ENCODE assay signal across 8 cellular contexts in genomic region chr15:48352474-48353072, GRCh38. TPM values are rescaled to one million over a fixed set of nuclear protein-coding genes. Genes with fewer than 3 reads are reported as not detected.
DNase-seq lines count a peak whose midpoint lies in the region; ATAC-seq, FAIRE-seq and TF ChIP-seq lines count a peak whose summit lies in the region.

No MANE protein-coding gene starts in this region.

- H3K9me3 Mint-ChIP-seq in naive B cell = no peaks in the 10 kb centered on the region

- H3K9me3 ChIP-seq in endothelial cell of umbilical vein (replicated peaks; ENCODE audit: control insufficient read depth, insufficient read depth, low read length) (no peaks in the 10 kb centered on the region), testis (no peaks in the 10 kb centered on the region)

- no peaks in the 10 kb centered on the region for H3K4me1 ChIP-seq in endothelial cell of umbilical vein (ENCODE audit: control insufficient read depth, extremely low read depth, insufficient read depth, low read length)
- no peaks in the 10 kb centered on the region for H3K4me1 ChIP-seq in testis

- H3K79me2 ChIP-seq in endothelial cell of umbilical vein (ENCODE audit: control insufficient read depth, insufficient read depth, low read length) = no peaks in the 10 kb centered on the region

- H3K4me3 ChIP-seq in AG10803 (ENCODE audit: low read length) = no peak overlapping the region
- no peak overlapping the region for H3K4me3 ChIP-seq in endothelial cell of umbilical vein (replicated peaks in 1 of 3; ENCODE audit: insufficient read depth in 1 of 3, low read depth in 1 of 3, low read length in 3 of 3)
- no peak overlapping the region for H3K4me3 ChIP-seq in testis

- POLR2A ChIA-PET in endothelial cell of umbilical vein (lab: Charles Lee) = no interaction called here

- no peaks in the 10 kb centered on the region for H4K20me1 ChIP-seq in endothelial cell of umbilical vein (replicated peaks; ENCODE audit: control insufficient read depth, extremely low read depth, insufficient read depth, low read length)

- intact Hi-C loops in endothelial cell of umbilical vein (cut with micrococcal nuclease) = loop anchor here (1.0 to 10.0 kb wide), 3 partner anchors 692 to 1168 kb away; partner anchors contain the start of gene SECISBP2L
- intact Hi-C loops in testis (cut with DNase I; ENCODE audit: low total_unique reads) = no loop called here

- peak; percentile 97 for ATAC-seq in GM18868 (IDR thresholded peaks at IDR 0.05; ENCODE audit: unreplicated experiment)
- peak; percentile 58 for ATAC-seq in HG03457 (IDR thresholded peaks at IDR 0.05; ENCODE audit: unreplicated experiment)
- ATAC-seq in naive B cell (ENCODE audit: low read depth in 2 of 2) = peak; percentile 71

- peak overlapping the region; percentile 61 for H3K4me2 ChIP-seq in endothelial cell of umbilical vein (ENCODE audit: insufficient read depth, low read length)

- CTCF ChIA-PET in endothelial cell of umbilical vein (lab: Charles Lee) = interaction anchor here (0.6 to 3.3 kb wide), 26 partner anchors 12 to 1793 kb away, joined by 3 to 32 read pairs (median 4); partner anchors contain the start of gene CEP152

- no peaks in the 10 kb centered on the region for H3K9me1 ChIP-seq in endothelial cell of umbilical vein (replicated peaks; ENCODE audit: control insufficient read depth, extremely low read depth, insufficient read depth, low read length)

- WGBS in testis, 2 donors = 11 to 12% methylated on average over 6 of the region's 6 CpGs

- no peaks in the 10 kb centered on the region for H3K27me3 Mint-ChIP-seq in naive B cell

- H3K27ac Mint-ChIP-seq in naive B cell = no peak overlapping the region

- dilution Hi-C loops in endothelial cell of umbilical vein (cut with MboI; ENCODE audit: extremely low pct_ligation_motif_present, low sequenced_read_pairs) = no loop called here

- no peaks in the 10 kb centered on the region for H3K36me3 Mint-ChIP-seq in naive B cell

- no peak for TF ChIP-seq POLR2A in endothelial cell of umbilical vein (IDR thresholded peaks at IDR 0.05; ENCODE audit: low read depth, low read length)
- no peak for TF ChIP-seq POLR2A in testis (IDR thresholded peaks at IDR 0.05)

- no peak overlapping the region for H3K9ac ChIP-seq in endothelial cell of umbilical vein (replicated peaks; ENCODE audit: extremely low read depth, insufficient read depth, low read length)

- H3K27me3 ChIP-seq in endothelial cell of umbilical vein (ENCODE audit: control insufficient read depth in 2 of 2, insufficient read depth in 2 of 2, low read length in 2 of 2) (no peaks in the 10 kb centered on the region), testis (no peaks in the 10 kb centered on the region)

- H3K27ac ChIP-seq in endothelial cell of umbilical vein (ENCODE audit: insufficient read depth, low read depth, low read length) = no peak overlapping the region
- H3K27ac ChIP-seq in testis = no peak overlapping the region

- BruUV-seq in endothelial cell of umbilical vein (replicated peaks; lab: Mats Ljungman, UMichigan) = no TSS peak

- peaks cover 0 to 4% (median 0%) of the 10 kb centered on the region in 3 donors for H3K4me1 Mint-ChIP-seq in naive B cell

- DNase-seq in AG10803 (ENCODE audit: low read depth) (peak; percentile 66), NCI-H748 (lab: John Stamatoyannopoulos, UW; ENCODE audit: unreplicated experiment) (peak; percentile 74), endothelial cell of umbilical vein (ENCODE audit: low read depth, low spot score) (peak; percentile 67), naive B cell (peak; percentile 38), testis (peak; percentile 77)
- DNase-seq in activated CD4-positive, alpha-beta T cell treated with anti-CD3 and anti-CD28 coated beads, Interleukin-2, amount 50 U/mL, for 4 hours = peak; percentile 26 to 37

- H3K4me3 Mint-ChIP-seq in naive B cell = no peak overlapping the region

- no peak overlapping the region for H2AFZ ChIP-seq in endothelial cell of umbilical vein (ENCODE audit: low read depth, low read length)

- TF ChIP-seq CTCF in AG10803 (conservative IDR thresholded peaks at IDR 0.05; ENCODE audit: low read length) (peak; percentile 76), endothelial cell of umbilical vein (IDR thresholded peaks at IDR 0.05; ENCODE audit: extremely low read depth in 1 of 2, insufficient read depth in 1 of 2, low read depth in 1 of 2, low read length in 2 of 2) (peak; percentile 68 to 69), testis (IDR thresholded peaks at IDR 0.05) (peak; percentile 59 to 74 (median 64))

- FAIRE-seq in endothelial cell of umbilical vein (lab: Jason Lieb, UNC) = peak; percentile 86

- H3K36me3 ChIP-seq in endothelial cell of umbilical vein (ENCODE audit: control insufficient read depth in 2 of 2, extremely low read depth in 1 of 2, insufficient read depth in 2 of 2, low read length in 2 of 2) (no peaks in the 10 kb centered on the region), testis (ENCODE audit: low read depth, missing control alignments) (no peaks in the 10 kb centered on the region)

TF ChIP-seq in endothelial cell of umbilical vein, 7 proteins besides CTCF, POLR2A, EP300 and RAD21:
- TF ChIP-seq FOS (IDR thresholded peaks at IDR 0.05; ENCODE audit: borderline replicate concordance, insufficient read depth, low read length) (no peak), JUN (IDR thresholded peaks at IDR 0.05; ENCODE audit: borderline replicate concordance, insufficient read depth, insufficient read length, low read depth) (no peak), GATA2 (IDR thresholded peaks at IDR 0.05; ENCODE audit: insufficient read depth, insufficient read length, low read depth, low read length) (no peak), EZH2 (IDR thresholded peaks at IDR 0.05; ENCODE audit: borderline replicate concordance, low read depth, low read length, severe bottlenecking) (no peak), MAX (IDR thresholded peaks at IDR 0.05; ENCODE audit: insufficient read depth, insufficient read length) (no peak), MYC (IDR thresholded peaks at IDR 0.05; ENCODE audit: low read depth, low read length) (no peak), POLR2AphosphoS5 (IDR thresholded peaks at IDR 0.05; ENCODE audit: insufficient read depth, low read depth, low read length) (no peak)

RNA-seq across cellular contexts. Expression of gene DUT, which starts 21.3 kb away (rescaled TPM):
- total RNA-seq in endothelial cell of umbilical vein (127 and 135 TPM in 2 replicates), testis (10 to 100 TPM; 76.1 to 95.4 TPM)
- polyA plus RNA-seq in endothelial cell of umbilical vein (48.1 and 59.9 TPM in 2 replicates), naive B cell (ENCODE audit: low read depth in 6 of 6) (100 to 1,000 TPM; 106 to 117 (median 112) TPM), testis (ENCODE audit: insufficient read depth, low read depth, low replicate concordance) (72.9 TPM)
- polyA plus RNA-seq in endothelial cell of umbilical vein (2011; cell fraction: cytosol; rRNA removed) = 56.7 and 58.5 TPM in 2 replicates
- polyA plus RNA-seq in endothelial cell of umbilical vein (2011; cell fraction: nucleus; rRNA removed) = 58.4 and 85.4 TPM in 2 replicates
- 62.6 and 85.4 TPM in 2 replicates for polyA plus RNA-seq in endothelial cell of umbilical vein (2012)
- polyA minus RNA-seq in endothelial cell of umbilical vein = 7.7 and 10.1 TPM in 2 replicates
- polyA minus RNA-seq in endothelial cell of umbilical vein (2011; cell fraction: cytosol; rRNA and poly(A)+ RNA removed) = 88.5 TPM
- 12.9 and 14.8 TPM in 2 replicates for polyA minus RNA-seq in endothelial cell of umbilical vein (2011; cell fraction: nucleus; rRNA and poly(A)+ RNA removed)
